ENCODE assay signal across 8 cellular contexts in genomic region chr7:105521027-105521730, GRCh38. TPM values are rescaled to one million over a fixed set of nuclear protein-coding genes. Genes with fewer than 3 reads are reported as not detected.
A peak's percentile ranks its signal among the peaks of the same experiment; 100 is the strongest.
DNase-seq lines count a peak whose midpoint lies in the region; ATAC-seq, FAIRE-seq and TF ChIP-seq lines count a peak whose summit lies in the region.

No MANE protein-coding gene starts in this region.

- H2BK15ac ChIP-seq in H1 (ENCODE audit: low read length) (no peak overlapping the region), mesendoderm (replicated peaks; ENCODE audit: low read depth) (no peak overlapping the region)

- H3K27me3 ChIP-seq in H1 (replicated peaks in 1 of 4; ENCODE audit: control insufficient read depth in 3 of 4, extremely low read depth in 1 of 4, insufficient read depth in 3 of 4, low read length in 3 of 4) (no peaks in the 10 kb centered on the region), mesendoderm (ENCODE audit: insufficient read depth, low read length, poor library complexity) (no peaks in the 10 kb centered on the region)

- H4K8ac ChIP-seq in H1 (ENCODE audit: extremely low read depth, insufficient read depth, low read length): peak overlapping the region; percentile 98
- H4K8ac ChIP-seq in mesendoderm (ENCODE audit: low read depth, low read length): no peak overlapping the region

- H2BK20ac ChIP-seq in H1 (ENCODE audit: low read length): no peak overlapping the region

- H2BK120ac ChIP-seq in H1 (replicated peaks; ENCODE audit: low read depth, low read length) (peak overlapping the region; percentile 77), mesendoderm (ENCODE audit: low read depth, low read length) (no peak overlapping the region)

- H2BK12ac ChIP-seq in H1 (ENCODE audit: low read depth, low read length): 0 out of 2 replicates have a peak overlapping the region, but pooled peaks have one; percentile 19

- peak overlapping the region; percentile 79 to 98 (median 94) for H3K9ac ChIP-seq in H1 (replicated peaks in 1 of 4; ENCODE audit: extremely low read depth in 1 of 4, low read depth in 3 of 4, low read length in 3 of 4)
- peak overlapping the region; percentile 99 for H3K9ac ChIP-seq in mesendoderm (ENCODE audit: low read length)

- peaks cover 6% of the 10 kb centered on the region for H3K23me2 ChIP-seq in H1 (ENCODE audit: low read depth, low read length)

- H2AFZ ChIP-seq in H1 (ENCODE audit: low read length): no peak overlapping the region; the same call in 1 of the 2 replicates

- H3K4me3 ChIP-seq in AG09309 (ENCODE audit: control insufficient read depth, low read depth, low read length) (peak overlapping the region; percentile 53), H1 (ENCODE audit: extremely low read depth in 1 of 4, insufficient read depth in 2 of 4, low read depth in 3 of 4, low read length in 4 of 4) (peak overlapping the region; percentile 70 to 94 (median 73)), mesendoderm (ENCODE audit: low read length) (peak overlapping the region; percentile 94)

- H2AK5ac ChIP-seq in H1 (ENCODE audit: low read depth, low read length): peak overlapping the region; percentile 70; the same call in 1 of the 2 replicates
- H2AK5ac ChIP-seq in mesendoderm (ENCODE audit: low read length): no peak overlapping the region

- TF ChIP-seq POLR2A in H1 (IDR thresholded peaks at IDR 0.05; ENCODE audit: control extremely low read depth in 1 of 2, low read depth in 2 of 2, low read length in 2 of 2): no peak

- H3K56ac ChIP-seq in H1 (replicated peaks; ENCODE audit: insufficient read length, low read depth, low read length): no peak overlapping the region
- peak overlapping the region; percentile 99 for H3K56ac ChIP-seq in mesendoderm (ENCODE audit: low read length)

- H2BK5ac ChIP-seq in H1 (ENCODE audit: low read depth, low read length) (peak overlapping the region; percentile 93), mesendoderm (ENCODE audit: low read length) (peak overlapping the region; percentile 82)

- H3K36me3 ChIP-seq in H1 (ENCODE audit: control insufficient read depth in 2 of 4, insufficient read depth in 4 of 4, low read length in 3 of 4) (peaks cover 0 to 18% (median 2%) of the 10 kb centered on the region in 4 experiments; a peak in 2 of 8 replicates), mesendoderm (ENCODE audit: control insufficient read depth, insufficient read depth, low read length) (peaks cover 1% of the 10 kb centered on the region)

- DNase-seq in AG09309 (ENCODE audit: low read depth) (no peak), NCI-H2171 (lab: John Stamatoyannopoulos, UW) (peak; percentile 49), H1 (ENCODE audit: low read depth in 1 of 2, low spot score in 2 of 2) (peak in 1 of 2 experiments; percentile 63), mesendoderm (peak; percentile 79)
- DNase-seq in activated CD4-positive, alpha-beta T cell treated with anti-CD3 and anti-CD28 coated beads, Interleukin-2, amount 50 U/mL, for 48 hours: peak; percentile 60 to 68
- DNase-seq in stimulated activated CD8-positive, alpha-beta memory T cell treated with anti-CD3 and anti-CD28 coated beads, Interleukin-15, amount 100 ng/mL, for 24 hours (ENCODE audit: low read depth): peak; percentile 20

- H3K9me3 ChIP-seq in H1 (ENCODE audit: insufficient read depth in 2 of 2, low read depth in 1 of 2, low read length in 1 of 2): no peaks in the 10 kb centered on the region

- no peak for TF ChIP-seq RAD21 in H1 (IDR thresholded peaks at IDR 0.05 in 1 of 2, conservative IDR thresholded peaks at IDR 0.05 in 1 of 2; ENCODE audit: low read depth in 2 of 2, low read length in 2 of 2)

- peak; percentile 41 for ATAC-seq in GM18907 (IDR thresholded peaks at IDR 0.05; ENCODE audit: unreplicated experiment)
- ATAC-seq in HG03108 (IDR thresholded peaks at IDR 0.05; ENCODE audit: unreplicated experiment): peak; percentile 35

- H3K4ac ChIP-seq in H1 (replicated peaks; ENCODE audit: insufficient read length, low read depth, low read length): peak overlapping the region; percentile 10
- peak overlapping the region; percentile 56 for H3K4ac ChIP-seq in mesendoderm (ENCODE audit: low read depth, low read length)

- H4K5ac ChIP-seq in H1 (ENCODE audit: insufficient read length, low read depth, low read length): peak overlapping the region; percentile 93
- H4K5ac ChIP-seq in mesendoderm (ENCODE audit: low read length): no peak overlapping the region

- H3K79me1 ChIP-seq in H1 (ENCODE audit: low read depth, low read length) (peaks cover 6% of the 10 kb centered on the region), mesendoderm (ENCODE audit: low read length) (peaks cover 1% of the 10 kb centered on the region)

- no peak for FAIRE-seq in H1 (lab: Jason Lieb, UNC)

- 19% methylated on average over 25 of the region's 25 CpGs; no CpG with 5 or more reads in 1 of the 2 experiments for WGBS in H1 (ENCODE audit: extremely low coverage in 1 of 2, insufficient coverage in 1 of 2, insufficient read length in 1 of 2, insufficient replicate concordance in 2 of 2, low coverage in 1 of 2, low lambda C conversion rate in 2 of 2, missing lambda C conversion rate in 1 of 2), 2 experiments
- WGBS in mesendoderm (ENCODE audit: extremely low coverage, insufficient coverage, low lambda C conversion rate): no CpG with 5 or more reads among the region's 25 CpGs

- peaks cover 0 to 5% of the 10 kb centered on the region in 2 experiments for H4K20me1 ChIP-seq in H1 (replicated peaks in 1 of 2; ENCODE audit: control insufficient read depth in 1 of 2, insufficient read depth in 2 of 2, low read length in 2 of 2)

- no peak overlapping the region for H3K23ac ChIP-seq in H1 (ENCODE audit: insufficient read length)
- H3K23ac ChIP-seq in mesendoderm (ENCODE audit: low read length): peak overlapping the region; percentile 95

- H4K91ac ChIP-seq in H1 (replicated peaks; ENCODE audit: insufficient read length, low read length): peak overlapping the region; percentile 99

- H3K79me2 ChIP-seq in H1 (ENCODE audit: control insufficient read depth in 1 of 2, insufficient read depth in 2 of 2, low read length in 2 of 2): peaks cover 19 to 48% of the 10 kb centered on the region in 2 experiments
- peaks cover 44% of the 10 kb centered on the region for H3K79me2 ChIP-seq in mesendoderm (ENCODE audit: control insufficient read depth, insufficient read depth, low read length)

- H3K27ac ChIP-seq in H1 (ENCODE audit: low read depth, low read length): peak overlapping the region; percentile 84
- H3K27ac ChIP-seq in mesendoderm (ENCODE audit: low read depth, low read length): peak overlapping the region; percentile 68

- CTCF ChIA-PET in H1 (lab: Charles Lee; ENCODE audit: partially characterized antibody): interaction anchor here (0.7 to 3.8 kb wide), 4 partner anchors 10 to 397 kb away, joined by 3 to 35 read pairs (median 3); partner anchors contain the start of gene RINT1

- TF ChIP-seq EP300 in H1 (IDR thresholded peaks at IDR 0.05; ENCODE audit: borderline replicate concordance in 1 of 2, low read depth in 2 of 2, low read length in 2 of 2): no peak

- H3K18ac ChIP-seq in H1 (ENCODE audit: extremely low read depth, low read length): peak overlapping the region; percentile 94
- H3K18ac ChIP-seq in mesendoderm (ENCODE audit: low read length): peak overlapping the region; percentile 91

- H3K4me2 ChIP-seq in H1 (ENCODE audit: insufficient read depth in 1 of 2, low read depth in 2 of 2, low read length in 2 of 2) (peak overlapping the region; percentile 77 to 79), mesendoderm (ENCODE audit: low read length) (peak overlapping the region; percentile 15)

- no peak for TF ChIP-seq CTCF in AG09309 (IDR thresholded peaks at IDR 0.05; ENCODE audit: control insufficient read depth, insufficient read depth, low read depth, low read length, missing control alignments)
- no peak for TF ChIP-seq CTCF in H1 (IDR thresholded peaks at IDR 0.05; ENCODE audit: control extremely low read depth in 1 of 3, insufficient read depth in 1 of 3, low read depth in 1 of 3, low read length in 3 of 3)

- H3K4me1 ChIP-seq in H1 (replicated peaks in 1 of 4; ENCODE audit: control insufficient read depth in 3 of 4, insufficient read depth in 4 of 4, low read length in 3 of 4) (peaks cover 0 to 4% (median 2%) of the 10 kb centered on the region in 4 experiments; a peak in 2 of 7 replicates), mesendoderm (ENCODE audit: control insufficient read depth, low read depth, low read length) (no peaks in the 10 kb centered on the region)

- POLR2A ChIA-PET in H1 (lab: Charles Lee; ENCODE audit: partially characterized antibody): interaction anchor here (0.7 to 7.9 kb wide), 11 partner anchors 8 to 555 kb away, joined by 3 to 77 read pairs (median 4); partner anchors contain the start of genes EFCAB10, RINT1 and SRPK2

- peak overlapping the region; percentile 9 for H3K14ac ChIP-seq in H1 (ENCODE audit: insufficient read length)

TF ChIP-seq in H1, 55 proteins besides CTCF, POLR2A, EP300 and RAD21 (continues in another document):
- TF ChIP-seq CBX5 (IDR thresholded peaks at IDR 0.05; ENCODE audit: low read depth, low read length) (no peak), HDAC2 (IDR thresholded peaks at IDR 0.05; ENCODE audit: borderline replicate concordance in 1 of 2, low read depth in 2 of 2, low read length in 2 of 2) (0 out of 4 replicates have a peak, but pooled peaks of 1 of the 2 experiments have one; percentile 13), JUN (IDR thresholded peaks at IDR 0.05; ENCODE audit: low read depth, low read length) (no peak)

RNA-seq across cellular contexts. Expression of gene PUS7, which starts 0.9 kb away (rescaled TPM):
- total RNA-seq in H1 (2021; fragmentation: NEBNext Ultra II Directional; extraction: Animal tissue kit (Norgen Biotek cat#: 25700)): 61.2 and 65.2 TPM in 2 replicates
- polyA plus RNA-seq in H1 (2011; rRNA removed): 11.2 and 18.9 TPM in 2 replicates
- 24.3 TPM for polyA plus RNA-seq in H1 (2011; cell fraction: cytosol; rRNA removed)
- 10.8 TPM for polyA plus RNA-seq in H1 (2011; cell fraction: nucleus; rRNA removed)
- 25.5 to 40.3 TPM (median 33.0 TPM) in 4 replicates for polyA plus RNA-seq in H1 (2012, experiment 1 of 2)
- 3.4 TPM for polyA plus RNA-seq in H1 (2012, experiment 2 of 2)
- polyA plus RNA-seq in H1 (2013, experiment 1 of 2): 36.4 TPM
- 36.1 TPM for polyA plus RNA-seq in H1 (2013, experiment 2 of 2)
- polyA minus RNA-seq in H1 (2011; rRNA and poly(A)+ RNA removed): 14.1 and 18.5 TPM in 2 replicates
- polyA minus RNA-seq in H1 (2011; cell fraction: cytosol; rRNA and poly(A)+ RNA removed): 22.2 TPM
- polyA minus RNA-seq in H1 (2011; cell fraction: nucleus; rRNA and poly(A)+ RNA removed): 19.0 TPM
- 48.5 TPM for polyA plus RNA-seq in mesendoderm (2013, experiment 1 of 2)
- 48.7 TPM for polyA plus RNA-seq in mesendoderm (2013, experiment 2 of 2)

RNA-seq across cellular contexts. Expression of gene RINT1, which starts 10.8 kb away (rescaled TPM):
- 18.6 and 21.8 TPM in 2 replicates for total RNA-seq in H1 (2021; fragmentation: NEBNext Ultra II Directional; extraction: Animal tissue kit (Norgen Biotek cat#: 25700))
- polyA plus RNA-seq in H1 (2011; rRNA removed): 5.0 and 7.8 TPM in 2 replicates
- polyA plus RNA-seq in H1 (2011; cell fraction: cytosol; rRNA removed): 10.5 TPM
- polyA plus RNA-seq in H1 (2011; cell fraction: nucleus; rRNA removed): 7.7 TPM
- 10.3 to 16.4 TPM (median 11.8 TPM) in 4 replicates for polyA plus RNA-seq in H1 (2012, experiment 1 of 2)
- 1.8 TPM for polyA plus RNA-seq in H1 (2012, experiment 2 of 2)
- polyA plus RNA-seq in H1 (2013, experiment 1 of 2): 13.3 TPM
- 12.9 TPM for polyA plus RNA-seq in H1 (2013, experiment 2 of 2)
- 14.6 and 15.9 TPM in 2 replicates for polyA minus RNA-seq in H1 (2011; rRNA and poly(A)+ RNA removed)
- polyA minus RNA-seq in H1 (2011; cell fraction: cytosol; rRNA and poly(A)+ RNA removed): 15.6 TPM
- polyA minus RNA-seq in H1 (2011; cell fraction: nucleus; rRNA and poly(A)+ RNA removed): 13.2 TPM
- 16.5 TPM for polyA plus RNA-seq in mesendoderm (2013, experiment 1 of 2)
- 16.3 TPM for polyA plus RNA-seq in mesendoderm (2013, experiment 2 of 2)
